13 cellular contexts compared by ENCODE assay signal in the genomic region with DNA sequence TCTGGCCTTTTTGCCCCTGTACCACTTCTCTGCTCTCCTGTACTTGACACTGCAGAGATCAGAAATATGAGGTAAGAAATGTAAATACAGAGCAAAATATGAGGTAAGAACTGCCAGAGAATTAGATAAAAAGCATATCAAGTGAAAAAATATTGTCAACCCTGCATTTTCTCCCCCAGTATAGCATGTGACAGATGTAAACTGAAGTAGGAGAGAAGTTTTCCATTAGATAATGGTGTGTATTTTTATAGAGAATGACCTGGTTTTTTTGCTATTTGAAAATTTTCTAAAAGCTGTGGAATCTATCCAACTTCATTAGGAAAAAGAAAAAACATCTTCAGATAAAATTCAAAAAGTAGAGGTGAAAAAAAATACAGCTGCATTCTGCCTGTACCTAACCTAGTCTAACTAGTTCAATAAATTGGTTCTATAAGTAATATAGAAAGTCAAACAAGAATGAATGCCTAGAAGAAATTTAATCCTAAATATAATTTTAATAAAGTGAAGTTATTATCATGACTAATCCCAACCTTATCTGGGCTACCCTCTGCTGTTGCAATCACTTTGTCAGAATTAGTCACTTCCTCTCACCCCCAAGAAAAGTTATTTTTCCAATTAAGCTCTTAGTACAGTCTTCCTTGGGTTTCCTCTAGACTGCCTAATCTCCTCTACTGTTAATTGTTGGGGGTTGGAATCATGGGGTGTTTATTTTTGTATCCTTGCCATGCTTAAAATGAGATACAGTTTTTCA.
DNase-seq lines count a peak whose midpoint lies in the region; ATAC-seq, FAIRE-seq and TF ChIP-seq lines count a peak whose summit lies in the region.
"Had no signal": no experiment of that assay in that cellular context is flagged by ENCODE, and none has a peak within 500 bp of the region (broad histone marks: within the 10 kb centered on the region; RNA-seq: fewer than 3 reads in every experiment).

No MANE protein-coding gene starts in this region.

- H3K36me3 Mint-ChIP-seq in T-cell = no peaks in the 10 kb centered on the region

- H3K27ac ChIP-seq in A549 (peak overlapping the region in 1 of 2 experiments; percentile 53; a peak in 1 of 6 replicates), gastroesophageal sphincter (no peak overlapping the region)
- H3K27ac ChIP-seq: BLaER1, prostate gland, WERI-Rb-1 had no signal

- H3K36me3 ChIP-seq in gastroesophageal sphincter = no peaks in the 10 kb centered on the region
- H3K36me3 ChIP-seq: BLaER1, prostate gland, WERI-Rb-1 had no signal

- no peaks in the 10 kb centered on the region for H3K27me3 Mint-ChIP-seq in T-cell

- POLR2A ChIA-PET in A549 (lab: Yijun Ruan, JAX) = no interaction called here
- POLR2A ChIA-PET in T-cell (lab: Charles Lee) = no interaction called here

- DNase-seq in A549 (ENCODE audit: low read depth in 1 of 2, low spot score in 1 of 2) (peak in 1 of 2 experiments; percentile 19), HS-5 (ENCODE audit: low read depth) (peak; percentile 83), UCSD-AML1 (lab: John Stamatoyannopoulos, UW; ENCODE audit: unreplicated experiment) (peak; percentile 8), GM20000 (ENCODE audit: low spot score) (no peak), T-cell (no peak), NCI-H2171 (lab: John Stamatoyannopoulos, UW) (no peak), NCI-H1694 treated with DMSO at 0.1 percent for 48 hours (lab: John Stamatoyannopoulos, UW) (no peak)
- DNase-seq: activated naive CD4-positive, alpha-beta T cell treated with anti-CD3 and anti-CD28 coated beads, Interleukin-2, amount 50 U/mL, for 16 hours; NCI-H446; WERI-Rb-1 had no signal

- TF ChIP-seq POLR2A in A549 (IDR thresholded peaks at IDR 0.05; ENCODE audit: low read length) (no peak), gastroesophageal sphincter (IDR thresholded peaks at IDR 0.05) (no peak)

- peak; percentile 49 to 64; a peak in 4 of 6 replicates for ATAC-seq in A549
- ATAC-seq in gastroesophageal sphincter = peak; percentile 63
- no peak for ATAC-seq in T-cell (replicated peaks in 1 of 4)

- TF ChIP-seq CTCF in A549 (IDR thresholded peaks at IDR 0.05) (no peak), gastroesophageal sphincter (IDR thresholded peaks at IDR 0.05) (no peak), GM20000 (IDR thresholded peaks at IDR 0.05; ENCODE audit: extremely low read depth, missing control alignments) (no peak)

- no peak for TF ChIP-seq RAD21 in A549 (conservative IDR thresholded peaks at IDR 0.05 in 1 of 2, IDR thresholded peaks at IDR 0.05 in 1 of 2)

- CTCF ChIA-PET in A549 (lab: Yijun Ruan, JAX) (no interaction called here), T-cell (lab: Charles Lee) (no interaction called here)

- FAIRE-seq in A549 (lab: Jason Lieb, UNC) = peak; percentile 7

- H3K4me3 ChIP-seq in A549 = no peak overlapping the region
- H3K4me3 ChIP-seq in gastroesophageal sphincter = no peak overlapping the region
- H3K4me3 ChIP-seq: BLaER1, prostate gland had no signal

- peak overlapping the region; percentile 30 for H3K4me2 ChIP-seq in A549
- H3K4me2 ChIP-seq: BLaER1 had no signal

- TF ChIP-seq EP300 in A549 (IDR thresholded peaks at IDR 0.05) = no peak
- TF ChIP-seq EP300 in gastroesophageal sphincter (IDR thresholded peaks at IDR 0.05) = no peak

- H3K9me3 ChIP-seq in A549 (no peaks in the 10 kb centered on the region), gastroesophageal sphincter (no peaks in the 10 kb centered on the region)
- H3K9me3 ChIP-seq: BLaER1, prostate gland had no signal

- H3K4me1 ChIP-seq in A549 (peaks cover 8% of the 10 kb centered on the region; the same call in 2 of the 3 replicates), gastroesophageal sphincter (no peaks in the 10 kb centered on the region)
- H3K4me1 ChIP-seq: BLaER1, prostate gland had no signal

- no peaks in the 10 kb centered on the region for H3K27me3 ChIP-seq in gastroesophageal sphincter
- H3K27me3 ChIP-seq: BLaER1 had no signal

- H3K4me1 Mint-ChIP-seq in T-cell = no peaks in the 10 kb centered on the region

- H3K4me3 Mint-ChIP-seq in T-cell = no peak overlapping the region

- peaks cover 3 to 4% (median 4%) of the 10 kb centered on the region in 3 donors for H3K9me3 Mint-ChIP-seq in T-cell

- H3K27ac Mint-ChIP-seq in T-cell = no peak overlapping the region

TF ChIP-seq in A549, 52 proteins besides CTCF, POLR2A, EP300 and RAD21:
- TF ChIP-seq KDM1A (IDR thresholded peaks at IDR 0.05; ENCODE audit: low read depth) (no peak), CHD4 (IDR thresholded peaks at IDR 0.05; ENCODE audit: borderline replicate concordance) (no peak), TFCP2L1 (CRISPR knock-in tag; IDR thresholded peaks at IDR 0.05) (no peak), FOSL2 (IDR thresholded peaks at IDR 0.05) (no peak), FOSL2 (CRISPR knock-in tag; IDR thresholded peaks at IDR 0.05) (peak; percentile 39; the same call in 1 of the 2 replicates), CEBPB (IDR thresholded peaks at IDR 0.05) (peak; percentile 11 to 60; a peak in 3 of 4 replicates), MAFK (IDR thresholded peaks at IDR 0.05; ENCODE audit: partially characterized antibody) (peak; percentile 2), JUNB (IDR thresholded peaks at IDR 0.05) (peak; percentile 39; the same call in 1 of the 2 replicates)

Comparison
In these comparisons a context has a peak if more than half of its experiments do, and no peak if none do; other contexts are left out.
1. ATAC-seq: peak in A549 (2 of 2) and gastroesophageal sphincter (single experiment); none in T-cell (0 of 4).
2. DNase-seq: peak in HS-5 (single experiment) and UCSD-AML1 (single experiment); none in GM20000 (single experiment), T-cell (0 of 34), NCI-H2171 (single experiment) and NCI-H1694 treated with DMSO at 0.1 percent for 48 hours (single experiment).